In genomic region chr10:70981936-70982335, GRCh38 we compare ENCODE assay signal across 1 cellular context.
TF ChIP-seq lines count a peak whose summit lies in the region.

No MANE protein-coding gene starts in this region.

TF ChIP-seq in WTC11, 78 proteins besides CTCF, POLR2A, EP300 and RAD21 (continued from another document):
- TF ChIP-seq ZNF532 (CRISPR knock-in tag; IDR thresholded peaks at IDR 0.05; ENCODE audit: borderline replicate concordance) (no peak), HMGA2 (CRISPR knock-in tag; IDR thresholded peaks at IDR 0.05) (no peak), USF1 (CRISPR knock-in tag; IDR thresholded peaks at IDR 0.05) (no peak), ZBTB21 (CRISPR knock-in tag; IDR thresholded peaks at IDR 0.05; ENCODE audit: borderline replicate concordance) (no peak), E2F5 (CRISPR knock-in tag; IDR thresholded peaks at IDR 0.05) (no peak)
